In the genomic region with DNA sequence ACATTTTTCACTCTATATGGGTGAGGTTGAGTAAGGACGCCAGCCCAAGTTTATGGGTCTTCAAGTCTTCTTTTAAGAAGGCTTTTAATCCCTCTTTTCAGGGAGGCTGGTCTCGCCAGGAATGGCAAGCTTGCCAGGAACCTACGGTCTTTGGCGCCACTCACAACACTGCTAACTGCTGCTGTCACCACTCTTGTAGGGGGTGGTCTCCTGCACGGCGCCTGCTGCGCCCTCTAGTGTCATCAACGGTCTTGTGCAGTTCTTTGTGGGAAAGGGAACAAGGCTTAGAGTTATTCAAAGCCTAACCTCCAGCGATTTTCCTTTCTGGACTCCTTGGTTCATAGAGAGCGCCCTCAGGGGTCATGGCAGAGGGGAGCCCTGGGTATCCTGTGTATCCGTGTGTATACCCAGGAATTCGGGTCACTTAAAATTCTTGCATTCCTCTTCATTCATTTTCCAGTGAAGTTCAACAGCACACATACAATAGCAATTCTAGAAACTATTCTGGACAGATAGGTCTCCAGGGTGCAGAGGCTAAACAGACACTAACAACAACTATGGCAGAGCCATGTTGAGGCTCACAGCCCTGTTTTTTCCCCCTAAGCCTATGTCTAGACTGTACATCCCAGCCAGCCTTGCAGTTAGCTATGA, we compare ENCODE assay signal across 8 cellular contexts.
DNase-seq lines count a peak whose midpoint lies in the region; ATAC-seq and TF ChIP-seq lines count a peak whose summit lies in the region.

No MANE protein-coding gene starts in this region.

- DNase-seq in DMS153 (lab: John Stamatoyannopoulos, UW) (peak; percentile 6), DMS153 treated with DMSO at 0.1 percent for 48 hours (lab: John Stamatoyannopoulos, UW; ENCODE audit: unreplicated experiment) (no peak), NOMO-1 treated with dmso at 0.1 percent for 144 hours (lab: John Stamatoyannopoulos, UW; ENCODE audit: unreplicated experiment) (peak; percentile 13), choroid plexus epithelial cell (ENCODE audit: low read depth) (peak; percentile 41), midbrain (lab: John Stamatoyannopoulos, UW) (peak; percentile 48), GDM1 (lab: John Stamatoyannopoulos, UW) (no peak)

- ATAC-seq in GM19455 (IDR thresholded peaks at IDR 0.05; ENCODE audit: unreplicated experiment) (peak; percentile 91), HG03439 (IDR thresholded peaks at IDR 0.05; ENCODE audit: unreplicated experiment) (peak; percentile 87)

- peak; percentile 64 for TF ChIP-seq CTCF in choroid plexus epithelial cell (conservative IDR thresholded peaks at IDR 0.05; ENCODE audit: low read depth, low read length)

- H3K4me3 ChIP-seq in choroid plexus epithelial cell (ENCODE audit: low read depth, low read length) = no peak overlapping the region

Comparison
In these comparisons a context has a peak if more than half of its experiments do, and no peak if none do; other contexts are left out.
1. DNase-seq: peak in DMS153 (single experiment), NOMO-1 treated with dmso at 0.1 percent for 144 hours (single experiment), choroid plexus epithelial cell (single experiment) and midbrain (single experiment); none in DMS153 treated with DMSO at 0.1 percent for 48 hours (single experiment) and GDM1 (single experiment).